22 cellular contexts compared by ENCODE assay signal in genomic region chr2:37348155-37348554, GRCh38. TPM values are rescaled to one million over a fixed set of nuclear protein-coding genes. Genes with fewer than 3 reads are reported as not detected.
DNase-seq lines count a peak whose midpoint lies in the region; ATAC-seq and TF ChIP-seq lines count a peak whose summit lies in the region.
"Had no signal": no experiment of that assay in that cellular context is flagged by ENCODE, and none has a peak within 500 bp of the region (broad histone marks: within the 10 kb centered on the region; RNA-seq: fewer than 3 reads in every experiment).

No MANE protein-coding gene starts in this region.

- H2AFZ ChIP-seq in MM.1S (ENCODE audit: low read length), result no peak overlapping the region
- H2AFZ ChIP-seq: GM23248 had no signal

- H3K4me2 ChIP-seq in MM.1S (ENCODE audit: low read depth, low read length), result peak overlapping the region; percentile 76
- H3K4me2 ChIP-seq: SK-N-SH had no signal

- no peaks in the 10 kb centered on the region for H3K9me3 ChIP-seq in MM.1S (replicated peaks; ENCODE audit: insufficient read depth, low read length)
- no peaks in the 10 kb centered on the region for H3K9me3 ChIP-seq in neutrophil
- H3K9me3 ChIP-seq: SK-N-SH had no signal

- no peaks in the 10 kb centered on the region for H3K9me3 Mint-ChIP-seq in WTC11
- H3K9me3 Mint-ChIP-seq: CD8-positive, alpha-beta T cell had no signal

- no peak for TF ChIP-seq CTCF in MM.1S (IDR thresholded peaks at IDR 0.05; ENCODE audit: low read length)
- TF ChIP-seq CTCF in WTC11 (IDR thresholded peaks at IDR 0.05), result no peak
- no peak for TF ChIP-seq CTCF in neutrophil (IDR thresholded peaks at IDR 0.05)
- TF ChIP-seq CTCF in brain microvascular endothelial cell (IDR thresholded peaks at IDR 0.05; ENCODE audit: low read depth, low read length, missing control alignments), result no peak

- H3K9ac ChIP-seq in MM.1S (ENCODE audit: low read length), result peak overlapping the region; percentile 93
- H3K9ac ChIP-seq: GM23248, SK-N-SH had no signal

- H3K4me3 ChIP-seq in MM.1S (ENCODE audit: low read length), result peak overlapping the region; percentile 39
- H3K4me3 ChIP-seq in neutrophil (ENCODE audit: low read depth in 1 of 2, low read length in 1 of 2), result peak overlapping the region in 1 of 2 experiments; percentile 50
- no peak overlapping the region for H3K4me3 ChIP-seq in brain microvascular endothelial cell (ENCODE audit: low read depth, low read length)
- H3K4me3 ChIP-seq: GM12878, GM23248 had no signal

- H3K9me2 ChIP-seq in MM.1S (replicated peaks; ENCODE audit: insufficient read depth, low read length), result no peaks in the 10 kb centered on the region
- H3K9me2 ChIP-seq: SK-N-SH had no signal

- H3K79me2 ChIP-seq in MM.1S (ENCODE audit: low read length), result peaks cover 97% of the 10 kb centered on the region

- peaks cover 77% of the 10 kb centered on the region for H3F3A ChIP-seq in MM.1S (ENCODE audit: insufficient read depth, low read length)

- in situ Hi-C loops in brain microvascular endothelial cell (cut with HindIII; ENCODE audit: low pct_ligation_motif_present, low sequenced_read_pairs), result no loop called here

- H3K36me3 Mint-ChIP-seq in WTC11, result no peaks in the 10 kb centered on the region
- H3K36me3 Mint-ChIP-seq: CD8-positive, alpha-beta T cell had no signal

- peaks cover 6% of the 10 kb centered on the region; the same call in 1 of the 2 replicates for H3K36me3 ChIP-seq in MM.1S (replicated peaks; ENCODE audit: insufficient read depth, low read length)
- peaks cover 15% of the 10 kb centered on the region for H3K36me3 ChIP-seq in neutrophil
- no peaks in the 10 kb centered on the region for H3K36me3 ChIP-seq in brain microvascular endothelial cell (replicated peaks)

- H3K27me3 ChIP-seq in MM.1S (replicated peaks; ENCODE audit: insufficient read depth, low read length) (no peaks in the 10 kb centered on the region), neutrophil (no peaks in the 10 kb centered on the region), brain microvascular endothelial cell (replicated peaks) (no peaks in the 10 kb centered on the region)

- peaks cover 3% of the 10 kb centered on the region; the same call in 1 of the 2 replicates for H3K27me3 Mint-ChIP-seq in WTC11 (ENCODE audit: low read depth)

- DNase-seq in DMS53 (lab: John Stamatoyannopoulos, UW), result peak; percentile 27
- DNase-seq in DMS53 treated with DMSO at 0.1 percent for 48 hours (lab: John Stamatoyannopoulos, UW; ENCODE audit: unreplicated experiment), result no peak
- DNase-seq in MM.1S, result peak; percentile 87
- no peak for DNase-seq in WTC11 (ENCODE audit: low spot score)
- no peak for DNase-seq in brain microvascular endothelial cell
- DNase-seq: 8988T; AML-193; C1 segment of cervical spinal cord; CD8-positive, alpha-beta T cell; GM23248; HCEC 1CT; MV-4-11; NCI-H1694; NCI-H2081; NCI-H510A; SHP77 treated with DMSO at 0.1 percent for 48 hours; SK-N-SH had no signal

- CTCF ChIA-PET in WTC11 (lab: Charles Lee), result interaction anchor here (1.4 to 2.4 kb wide), 3 partner anchors 48 to 530 kb away, joined by 3 to 12 read pairs (median 9); no protein-coding TSS in a partner anchor

- H3K4me1 ChIP-seq in MM.1S (ENCODE audit: low read length), result peaks cover 68% of the 10 kb centered on the region
- H3K4me1 ChIP-seq in neutrophil (ENCODE audit: control insufficient read depth in 1 of 2, insufficient read depth in 1 of 2, low read depth in 1 of 2, low read length in 1 of 2), result peaks cover 75 to 78% of the 10 kb centered on the region in 2 experiments

- ATAC-seq in WTC11, result no peak
- no peak for ATAC-seq in GM18519 (IDR thresholded peaks at IDR 0.05; ENCODE audit: low FRiP score, unreplicated experiment)
- ATAC-seq in GM21723 (IDR thresholded peaks at IDR 0.05; ENCODE audit: unreplicated experiment), result no peak
- ATAC-seq: CD8-positive, alpha-beta T cell; GM12878 had no signal

- H4K20me1 ChIP-seq in MM.1S (ENCODE audit: insufficient read depth, low read length), result no peaks in the 10 kb centered on the region

- POLR2A ChIA-PET in WTC11 (lab: Charles Lee), result interaction anchor here (0.7 kb wide), 1 partner anchor 101 kb away, joined by 3 read pairs; no protein-coding TSS in a partner anchor

- no peak overlapping the region for H3K4me3 Mint-ChIP-seq in WTC11
- H3K4me3 Mint-ChIP-seq: CD8-positive, alpha-beta T cell had no signal

- peaks cover 57% of the 10 kb centered on the region for H3K4me1 Mint-ChIP-seq in WTC11

- H3K27ac Mint-ChIP-seq in WTC11, result peak overlapping the region; percentile 4; the same call in 1 of the 2 replicates
- H3K27ac Mint-ChIP-seq: CD8-positive, alpha-beta T cell had no signal

- H3K27ac ChIP-seq in MM.1S (ENCODE audit: low read length) (peak overlapping the region; percentile 99), neutrophil (peak overlapping the region; percentile 87), brain microvascular endothelial cell (no peak overlapping the region)
- H3K27ac ChIP-seq: GM23248, RWPE1 had no signal

TF ChIP-seq in WTC11, 78 proteins besides CTCF, POLR2A, EP300 and RAD21 (continues in another document):
- no peak for TF ChIP-seq ZNF512 (CRISPR knock-in tag; IDR thresholded peaks at IDR 0.05; ENCODE audit: borderline replicate concordance)
- no peak for TF ChIP-seq AFF4 (CRISPR knock-in tag; IDR thresholded peaks at IDR 0.05; ENCODE audit: borderline replicate concordance)
- TF ChIP-seq ATF3 (CRISPR knock-in tag; conservative IDR thresholded peaks at IDR 0.05), result no peak
- TF ChIP-seq NR2C2 (CRISPR knock-in tag; IDR thresholded peaks at IDR 0.05), result no peak
- no peak for TF ChIP-seq ZNF121 (CRISPR knock-in tag; IDR thresholded peaks at IDR 0.05)
- TF ChIP-seq ZNF317 (CRISPR knock-in tag; IDR thresholded peaks at IDR 0.05; ENCODE audit: borderline replicate concordance, low read depth), result no peak
- no peak for TF ChIP-seq ZNF281 (CRISPR knock-in tag; IDR thresholded peaks at IDR 0.05)

RNA-seq across cellular contexts. Expression of gene QPCT, which starts 3.7 kb away (rescaled TPM):
- total RNA-seq in WTC11 (2021), result 13.6 to 19.9 TPM (median 19.5 TPM) in 3 replicates

RNA-seq across cellular contexts. Expression of gene PRKD3, which starts 23.5 kb away (rescaled TPM):
- total RNA-seq in WTC11 (2021), result 65.9 to 82.1 TPM (median 68.5 TPM) in 3 replicates

Comparison
In these comparisons a context has a peak if more than half of its experiments do, and no peak if none do; other contexts are left out.
1. DNase-seq: peak in DMS53 (single experiment) and MM.1S (single experiment); none in DMS53 treated with DMSO at 0.1 percent for 48 hours (single experiment), WTC11 (single experiment) and brain microvascular endothelial cell (single experiment).